In genomic region chr17:62675260-62675659, GRCh38 we compare ENCODE assay signal across 22 cellular contexts. TPM values are rescaled to one million over a fixed set of nuclear protein-coding genes. Genes with fewer than 3 reads are reported as not detected.
DNase-seq lines count a peak whose midpoint lies in the region; ATAC-seq, FAIRE-seq and TF ChIP-seq lines count a peak whose summit lies in the region.
"Had no signal": no experiment of that assay in that cellular context is flagged by ENCODE, and none has a peak within 500 bp of the region (broad histone marks: within the 10 kb centered on the region; RNA-seq: fewer than 3 reads in every experiment).

No MANE protein-coding gene starts in this region.

- 70 to 79% methylated on average over 4 to 12 of the region's 12 CpGs for whole genome bisulfite sequencing in transverse colon (ENCODE audit: low coverage in 1 of 2), 2 donors

- H3K79me2 ChIP-seq in astrocyte (ENCODE audit: insufficient read depth, low read length): peaks cover 11% of the 10 kb centered on the region

- intact Hi-C loops in left lung (cut with DNase I) (no loop called here), sciatic nerve (cut with DNase I) (no loop called here), transverse colon (cut with DNase I; ENCODE audit: low total_unique reads) (no loop called here)

- H3K27me3 ChIP-seq in astrocyte (ENCODE audit: insufficient read depth, low read length) (no peaks in the 10 kb centered on the region), left lung (no peaks in the 10 kb centered on the region), transverse colon (no peaks in the 10 kb centered on the region)
- H3K27me3 ChIP-seq: dorsolateral prefrontal cortex, heart right ventricle, testis had no signal

- in situ Hi-C loops in G401 (cut with HindIII; ENCODE audit: low sequenced_read_pairs): no loop called here
- in situ Hi-C loops in transverse colon (cut with MboI; ENCODE audit: low pct_ligation_motif_present in 1 of 4, low pct_unique_long_range_greater_than_20kb in 1 of 4, low sequenced_read_pairs in 3 of 4): loop anchor here in 1 of 4 donors (25.0 kb wide), 1 partner anchor 737 kb away; no protein-coding TSS in a partner anchor

- H3K9ac ChIP-seq in astrocyte (ENCODE audit: low read length): no peak overlapping the region

- FAIRE-seq in astrocyte (lab: Jason Lieb, UNC) (no peak), GM12891 (lab: Jason Lieb, UNC) (no peak)
- FAIRE-seq: keratinocyte had no signal

- no peak overlapping the region for H3K4me3 Mint-ChIP-seq in astrocyte (ENCODE audit: unreplicated experiment)
- H3K4me3 Mint-ChIP-seq: activated CD4-positive, alpha-beta T cell treated with anti-CD3 and anti-CD28 coated beads for 36 hours had no signal

- no peak overlapping the region for H3K27ac Mint-ChIP-seq in astrocyte (ENCODE audit: unreplicated experiment)
- H3K27ac Mint-ChIP-seq: activated CD4-positive, alpha-beta T cell treated with anti-CD3 and anti-CD28 coated beads for 36 hours had no signal

- H3K9me3 Mint-ChIP-seq in astrocyte (ENCODE audit: unreplicated experiment): no peaks in the 10 kb centered on the region

- TF ChIP-seq CTCF in astrocyte (IDR thresholded peaks at IDR 0.05; ENCODE audit: insufficient read depth, low read depth, low read length) (no peak), left lung (IDR thresholded peaks at IDR 0.05) (no peak), transverse colon (IDR thresholded peaks at IDR 0.05) (no peak)

- H3K4me1 ChIP-seq in astrocyte (ENCODE audit: insufficient read depth, low read length) (no peaks in the 10 kb centered on the region), left lung (peaks cover 0 to 6% of the 10 kb centered on the region in 2 donors), transverse colon (no peaks in the 10 kb centered on the region)
- H3K4me1 ChIP-seq: testis had no signal

- peak; percentile 13 for ATAC-seq in left lung
- peak; percentile 40 for ATAC-seq in sciatic nerve
- no peak for ATAC-seq in HG03571 (IDR thresholded peaks at IDR 0.05; ENCODE audit: unreplicated experiment)
- ATAC-seq: activated CD4-positive, alpha-beta T cell treated with anti-CD3 and anti-CD28 coated beads for 36 hours; Panc1; SK-N-SH treated with all-trans-retinoic acid at 6 μM for 48 hours had no signal

- no peak overlapping the region for H2AFZ ChIP-seq in astrocyte (ENCODE audit: low read depth, low read length)

- no peak overlapping the region for H3K27ac ChIP-seq in astrocyte (ENCODE audit: low read depth, low read length)
- no peak overlapping the region for H3K27ac ChIP-seq in left lung
- no peak overlapping the region for H3K27ac ChIP-seq in transverse colon
- H3K27ac ChIP-seq: heart right ventricle, testis had no signal

- H3K36me3 Mint-ChIP-seq in astrocyte (ENCODE audit: low read depth, unreplicated experiment): peaks cover 33% of the 10 kb centered on the region

- H3K4me2 ChIP-seq in astrocyte (ENCODE audit: low read length): no peak overlapping the region

- no peak overlapping the region for H3K4me3 ChIP-seq in astrocyte (ENCODE audit: insufficient read depth, low read depth, low read length)
- H3K4me3 ChIP-seq in left lung: no peak overlapping the region
- no peak overlapping the region for H3K4me3 ChIP-seq in transverse colon
- H3K4me3 ChIP-seq: dorsolateral prefrontal cortex, heart right ventricle, testis had no signal

- DNase-seq in G401 (ENCODE audit: low spot score) (peak; percentile 20), astrocyte (ENCODE audit: low read depth) (peak; percentile 38), left lung (peak in 1 of 2 donors; percentile 68), sciatic nerve (ENCODE audit: low spot score) (peak; percentile 61), GM12891 (ENCODE audit: insufficient read length, low spot score) (no peak), transverse colon (no peak)
- DNase-seq in activated T-cell treated with anti-CD3 and anti-CD28 coated beads, Interleukin-2, amount 50 U/mL, for 48 hours: no peak
- DNase-seq: activated CD4-positive, alpha-beta T cell treated with anti-CD3 and anti-CD28 coated beads for 36 hours; activated naive CD4-positive, alpha-beta T cell treated with anti-CD3 and anti-CD28 coated beads, Interleukin-2, amount 50 U/mL, for 16 hours; erythroblast; GOT3; heart right ventricle; NCI-H1048; NCI-H2107; NCI-H82; stimulated activated CD4-positive, alpha-beta T cell treated with anti-CD3 and anti-CD28 coated beads, Interleukin-4, amount 100 ng/mL, for 1 hour; testis had no signal

- TF ChIP-seq EP300 in transverse colon (IDR thresholded peaks at IDR 0.05; ENCODE audit: low read depth): no peak

- TF ChIP-seq POLR2A in GM12891 (IDR thresholded peaks at IDR 0.05; ENCODE audit: low read depth, low read length): no peak
- no peak for TF ChIP-seq POLR2A in transverse colon (IDR thresholded peaks at IDR 0.05)

- no peaks in the 10 kb centered on the region for H3K27me3 Mint-ChIP-seq in astrocyte (ENCODE audit: low read depth, unreplicated experiment)
- H3K27me3 Mint-ChIP-seq: activated CD4-positive, alpha-beta T cell treated with anti-CD3 and anti-CD28 coated beads for 36 hours had no signal

- no peaks in the 10 kb centered on the region for H3K9me3 ChIP-seq in astrocyte (ENCODE audit: insufficient read depth, low read depth, low read length)
- H3K9me3 ChIP-seq in left lung: no peaks in the 10 kb centered on the region
- no peaks in the 10 kb centered on the region for H3K9me3 ChIP-seq in transverse colon
- H3K9me3 ChIP-seq: heart right ventricle, testis had no signal

- no peaks in the 10 kb centered on the region for H3K4me1 Mint-ChIP-seq in astrocyte (ENCODE audit: low read depth, unreplicated experiment)
- H3K4me1 Mint-ChIP-seq: activated CD4-positive, alpha-beta T cell treated with anti-CD3 and anti-CD28 coated beads for 36 hours had no signal

- peaks cover 62% of the 10 kb centered on the region for H4K20me1 ChIP-seq in astrocyte (ENCODE audit: insufficient read depth, low read length)

- peaks cover 30% of the 10 kb centered on the region for H3K36me3 ChIP-seq in astrocyte (ENCODE audit: insufficient read depth, low read length)
- peaks cover 0 to 22% of the 10 kb centered on the region in 2 donors for H3K36me3 ChIP-seq in left lung
- H3K36me3 ChIP-seq in transverse colon: no peaks in the 10 kb centered on the region

TF ChIP-seq in GM12891, 5 proteins besides CTCF, POLR2A, EP300 and RAD21:
- no peak for TF ChIP-seq POU2F2 (IDR thresholded peaks at IDR 0.05; ENCODE audit: low read depth, low read length)
- no peak for TF ChIP-seq POLR2AphosphoS5 (IDR thresholded peaks at IDR 0.05; ENCODE audit: low read depth, low read length)
- TF ChIP-seq PAX5 (IDR thresholded peaks at IDR 0.05; ENCODE audit: insufficient read depth, low read length, severe bottlenecking): no peak
- no peak for TF ChIP-seq SPI1 (IDR thresholded peaks at IDR 0.05; ENCODE audit: low read depth, low read length)
- TF ChIP-seq TAF1 (IDR thresholded peaks at IDR 0.05; ENCODE audit: low read depth, low read length): no peak

RNA-seq across cellular contexts. Expression of gene MRC2, which starts 47.8 kb away (rescaled TPM):
- 54.0 and 55.3 TPM in 2 replicates for total RNA-seq in G401 (2014; rRNA removed; shearing (Covaris generic))
- 361 and 588 TPM in 2 replicates for total RNA-seq in astrocyte
- total RNA-seq in left lung: 100 to 1,000 TPM in 1 of 2 donors, 10 to 100 TPM in 1; 93.3 to 151 TPM
- total RNA-seq in sciatic nerve: 111 TPM
- 5.0 TPM for polyA plus RNA-seq in GM12891 (2012; ENCODE audit: low read depth, missing spikeins)
- 10 to 100 TPM in 3 of 4 donors, 1 to 10 TPM in 1; 7.9 to 47.2 (median 14.5) TPM for total RNA-seq in transverse colon

Comparison
In these comparisons a context has a peak if more than half of its experiments do, and no peak if none do; other contexts are left out.
1. DNase-seq: peak in G401 (single experiment), astrocyte (single experiment) and sciatic nerve (single experiment); none in activated T-cell treated with anti-CD3 and anti-CD28 coated beads, Interleukin-2, amount 50 U/mL, for 48 hours (0 of 2), GM12891 (single experiment) and transverse colon (single experiment).